15 cellular contexts compared by ENCODE assay signal in genomic region chr9:12783767-12784460, GRCh38. TPM values are rescaled to one million over a fixed set of nuclear protein-coding genes. Genes with fewer than 3 reads are reported as not detected.
DNase-seq lines count a peak whose midpoint lies in the region; ATAC-seq, FAIRE-seq and TF ChIP-seq lines count a peak whose summit lies in the region.
"Had no signal": no experiment of that assay in that cellular context is flagged by ENCODE, and none has a peak within 500 bp of the region (broad histone marks: within the 10 kb centered on the region; RNA-seq: fewer than 3 reads in every experiment).

No MANE protein-coding gene starts in this region.

- no peak overlapping the region for H3K4me3 ChIP-seq in SJCRH30
- H3K4me3 ChIP-seq in gastroesophageal sphincter, result no peak overlapping the region
- no peak overlapping the region for H3K4me3 ChIP-seq in pancreas
- no peak overlapping the region for H3K4me3 ChIP-seq in CD8-positive, alpha-beta memory T cell (ENCODE audit: low read length)
- H3K4me3 ChIP-seq: Peyer's patch had no signal

- TSS peak; percentile 70 for BruUV-seq in Calu3 (replicated peaks; lab: Mats Ljungman, UMichigan)

- H3K27me3 Mint-ChIP-seq in Calu3 (ENCODE audit: unreplicated experiment), result no peaks in the 10 kb centered on the region
- no peaks in the 10 kb centered on the region for H3K27me3 Mint-ChIP-seq in CD8-positive, alpha-beta memory T cell
- H3K27me3 Mint-ChIP-seq: activated CD4-positive, alpha-beta T cell treated with anti-CD3 and anti-CD28 coated beads, Interleukin-2, amount 10 ng/mL, durations not matched to agents 7 days and 5 days had no signal

- peak overlapping the region; percentile 91 for H3K27ac Mint-ChIP-seq in Calu3 (ENCODE audit: unreplicated experiment)
- no peak overlapping the region for H3K27ac Mint-ChIP-seq in CD8-positive, alpha-beta memory T cell
- H3K27ac Mint-ChIP-seq: activated CD4-positive, alpha-beta T cell treated with anti-CD3 and anti-CD28 coated beads, Interleukin-2, amount 10 ng/mL, durations not matched to agents 7 days and 5 days; T-helper 2 cell treated with Interferon-gamma antibody and Interleukin-4, amounts not matched to agents 5 μg/mL and 100 μg/mL, for 36 hours had no signal

- H3K9me3 ChIP-seq in SJCRH30 (replicated peaks) (peaks cover 2% of the 10 kb centered on the region; the same call in 1 of the 2 replicates), gastroesophageal sphincter (peaks cover 0 to 8% (median 0%) of the 10 kb centered on the region in 3 donors), pancreas (no peaks in the 10 kb centered on the region)
- peaks cover 5% of the 10 kb centered on the region for H3K9me3 ChIP-seq in CD8-positive, alpha-beta memory T cell (ENCODE audit: low read length)
- H3K9me3 ChIP-seq: Peyer's patch had no signal

- H3K36me3 ChIP-seq in SJCRH30 (no peaks in the 10 kb centered on the region), gastroesophageal sphincter (no peaks in the 10 kb centered on the region), pancreas (no peaks in the 10 kb centered on the region)
- no peaks in the 10 kb centered on the region for H3K36me3 ChIP-seq in CD8-positive, alpha-beta memory T cell (ENCODE audit: insufficient read depth, low read length)
- H3K36me3 ChIP-seq: Peyer's patch had no signal

- POLR2A ChIA-PET in CD8-positive, alpha-beta memory T cell (lab: Charles Lee), result no interaction called here

- 93 to 100% methylated on average over 1 of the region's 1 CpG for WGBS in gastroesophageal sphincter (ENCODE audit: low coverage in 1 of 2), 2 donors
- 92 to 100% methylated on average over 1 of the region's 1 CpG for WGBS in pancreas, 2 donors

- TF ChIP-seq POLR2A in gastroesophageal sphincter (IDR thresholded peaks at IDR 0.05), result no peak

- peaks cover 38% of the 10 kb centered on the region for H3K4me1 Mint-ChIP-seq in Calu3 (ENCODE audit: low read depth, unreplicated experiment)
- no peaks in the 10 kb centered on the region for H3K4me1 Mint-ChIP-seq in CD8-positive, alpha-beta memory T cell
- H3K4me1 Mint-ChIP-seq: activated CD4-positive, alpha-beta T cell treated with anti-CD3 and anti-CD28 coated beads, Interleukin-2, amount 10 ng/mL, durations not matched to agents 7 days and 5 days had no signal

- FAIRE-seq in pancreas (lab: Jason Lieb, UNC), result no peak
- FAIRE-seq: frontal cortex had no signal

- H3K4me3 Mint-ChIP-seq in Calu3 (ENCODE audit: low read depth, unreplicated experiment), result peak overlapping the region; percentile 62
- H3K4me3 Mint-ChIP-seq in CD8-positive, alpha-beta memory T cell, result no peak overlapping the region
- H3K4me3 Mint-ChIP-seq: activated CD4-positive, alpha-beta T cell treated with anti-CD3 and anti-CD28 coated beads, Interleukin-2, amount 10 ng/mL, durations not matched to agents 7 days and 5 days; T-helper 2 cell treated with Interferon-gamma antibody and Interleukin-4, amounts not matched to agents 5 μg/mL and 100 μg/mL, for 36 hours had no signal

- DNase-seq in Calu3 (no peak), SJCRH30 (no peak), pancreas (no peak), CD1c-positive myeloid dendritic cell (ENCODE audit: extremely low spot score) (no peak), COLO829 (ENCODE audit: low spot score) (no peak)
- DNase-seq in CD8-positive, alpha-beta memory T cell, result no peak
- DNase-seq: activated CD4-positive, alpha-beta T cell treated with anti-CD3 and anti-CD28 coated beads, Interleukin-2, amount 10 ng/mL, durations not matched to agents 7 days and 5 days; activated T-cell treated with anti-CD3 and anti-CD28 coated beads, Interleukin-2, amount 50 U/mL, for 48 hours; NCI-H1417 treated with DMSO at 0.1 percent for 48 hours; stimulated activated CD4-positive, alpha-beta T cell treated with anti-CD3 and anti-CD28 coated beads, Interleukin-12 subunit alpha, Interleukin-12 subunit beta, amount 100 ng/mL, for 4 hours had no signal

- peaks cover 6% of the 10 kb centered on the region for H3K4me1 ChIP-seq in SJCRH30
- peaks cover 11 to 61% (median 14%) of the 10 kb centered on the region in 3 donors for H3K4me1 ChIP-seq in gastroesophageal sphincter
- H3K4me1 ChIP-seq in pancreas, result peaks cover 9 to 14% (median 11%) of the 10 kb centered on the region in 3 donors
- H3K4me1 ChIP-seq in CD8-positive, alpha-beta memory T cell (ENCODE audit: insufficient read depth, low read length), result no peaks in the 10 kb centered on the region

- H3K36me3 Mint-ChIP-seq in Calu3 (ENCODE audit: insufficient read depth, unreplicated experiment), result peaks cover 68% of the 10 kb centered on the region
- no peaks in the 10 kb centered on the region for H3K36me3 Mint-ChIP-seq in CD8-positive, alpha-beta memory T cell

- TF ChIP-seq EP300 in gastroesophageal sphincter (IDR thresholded peaks at IDR 0.05), result no peak

- H3K27me3 ChIP-seq in SJCRH30 (no peaks in the 10 kb centered on the region), gastroesophageal sphincter (no peaks in the 10 kb centered on the region), pancreas (no peaks in the 10 kb centered on the region)
- no peaks in the 10 kb centered on the region for H3K27me3 ChIP-seq in CD8-positive, alpha-beta memory T cell (ENCODE audit: insufficient read depth, low read length, poor library complexity, severe bottlenecking)
- H3K27me3 ChIP-seq: Peyer's patch had no signal

- intact Hi-C loops in Calu3 (cut with micrococcal nuclease; ENCODE audit: unreplicated experiment), result loop anchor here (2.0 kb wide), 1 partner anchor 31 kb away; no protein-coding TSS in a partner anchor
- intact Hi-C loops in pancreas (cut with DNase I), result no loop called here

- no peak for TF ChIP-seq CTCF in Calu3 (IDR thresholded peaks at IDR 0.05; ENCODE audit: unreplicated experiment)
- no peak for TF ChIP-seq CTCF in gastroesophageal sphincter (IDR thresholded peaks at IDR 0.05)
- TF ChIP-seq CTCF in pancreas (IDR thresholded peaks at IDR 0.05), result no peak

- H3K27ac ChIP-seq in SJCRH30 (0 out of 2 replicates have a peak overlapping the region, but pooled peaks have one; percentile 10), gastroesophageal sphincter (peak overlapping the region; percentile 5 to 81 (median 78)), pancreas (peak overlapping the region in 3 of 4 donors; percentile 54 to 90 (median 57))
- H3K27ac ChIP-seq in CD8-positive, alpha-beta memory T cell (ENCODE audit: low read depth, low read length), result no peak overlapping the region

- ATAC-seq in gastroesophageal sphincter (no peak), pancreas (no peak), GM19324 (IDR thresholded peaks at IDR 0.05; ENCODE audit: low FRiP score, unreplicated experiment) (no peak)

- CTCF ChIA-PET in Calu3 (lab: Charles Lee), result interaction anchor here (0.8 to 2.0 kb wide), 4 partner anchors 8 to 34 kb away, joined by 4 to 12 read pairs (median 8); no protein-coding TSS in a partner anchor
- CTCF ChIA-PET in CD8-positive, alpha-beta memory T cell (lab: Charles Lee), result no interaction called here

- H3K9me3 Mint-ChIP-seq in Calu3 (ENCODE audit: low read depth, unreplicated experiment), result no peaks in the 10 kb centered on the region
- peaks cover 10 to 37% (median 15%) of the 10 kb centered on the region in 5 donors for H3K9me3 Mint-ChIP-seq in CD8-positive, alpha-beta memory T cell
- H3K9me3 Mint-ChIP-seq: T-helper 2 cell treated with Interferon-gamma antibody and Interleukin-4, amounts not matched to agents 5 μg/mL and 100 μg/mL, for 36 hours had no signal

RNA-seq across cellular contexts. Expression of gene LURAP1L, which starts 9.1 kb away (rescaled TPM):
- total RNA-seq in Calu3 (2022) (48.7 and 52.7 TPM in 2 replicates), gastroesophageal sphincter (10 to 100 TPM; 13.7 to 29.6 (median 22.7) TPM), pancreas (10 to 100 TPM in 5 of 6 donors, 1 to 10 TPM in 1; 6.5 to 21.1 (median 13.7) TPM)
- 5.3 and 6.4 TPM in 2 replicates for total RNA-seq in SJCRH30 (2014; rRNA removed; shearing (Covaris generic))
- 10 to 100 TPM; 10.9 to 11.3 TPM for polyA plus RNA-seq in pancreas
- total RNA-seq in CD8-positive, alpha-beta memory T cell, result not detected
- polyA plus RNA-seq in CD8-positive, alpha-beta memory T cell, result not detected
- total RNA-seq: activated CD4-positive, alpha-beta T cell treated with anti-CD3 and anti-CD28 coated beads, Interleukin-2, amount 10 ng/mL, durations not matched to agents 7 days and 5 days had no signal
